Comparison of ENCODE assay signal across 1 cellular context in the genomic region with DNA sequence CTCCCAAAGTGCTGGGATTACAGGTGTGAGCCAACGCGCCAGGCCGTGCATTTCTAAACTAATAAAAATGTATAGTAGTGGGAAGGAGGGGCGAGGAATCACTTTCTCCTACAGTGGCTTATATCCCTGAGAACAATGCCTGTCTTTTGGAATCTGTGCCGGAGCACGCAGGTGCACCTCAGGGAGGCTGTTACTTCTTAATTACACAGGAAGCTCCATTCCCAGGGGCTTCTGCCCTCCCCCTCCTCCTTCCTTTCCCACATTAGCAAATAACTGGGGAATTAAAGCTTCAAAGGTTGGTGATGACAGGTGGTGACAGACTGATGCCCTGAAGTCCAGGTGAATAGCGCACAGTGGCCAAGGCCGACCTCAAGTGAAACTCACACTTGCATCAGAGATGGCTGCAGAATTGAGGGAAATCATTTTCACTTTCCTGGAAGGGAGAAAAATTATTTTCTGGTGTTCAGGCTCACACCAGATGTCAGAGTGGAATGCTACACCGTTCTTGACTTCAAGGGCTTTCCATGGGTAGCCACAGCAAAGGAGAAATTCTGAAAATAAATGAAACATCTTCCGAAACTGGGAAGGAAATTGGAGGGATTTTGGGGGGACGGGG.
TF ChIP-seq lines count a peak whose summit lies in the region.

No MANE protein-coding gene starts in this region.

TF ChIP-seq in GM23338, 12 proteins besides CTCF, POLR2A, EP300 and RAD21 (continued from another document):
- TF ChIP-seq, protein P1, sequence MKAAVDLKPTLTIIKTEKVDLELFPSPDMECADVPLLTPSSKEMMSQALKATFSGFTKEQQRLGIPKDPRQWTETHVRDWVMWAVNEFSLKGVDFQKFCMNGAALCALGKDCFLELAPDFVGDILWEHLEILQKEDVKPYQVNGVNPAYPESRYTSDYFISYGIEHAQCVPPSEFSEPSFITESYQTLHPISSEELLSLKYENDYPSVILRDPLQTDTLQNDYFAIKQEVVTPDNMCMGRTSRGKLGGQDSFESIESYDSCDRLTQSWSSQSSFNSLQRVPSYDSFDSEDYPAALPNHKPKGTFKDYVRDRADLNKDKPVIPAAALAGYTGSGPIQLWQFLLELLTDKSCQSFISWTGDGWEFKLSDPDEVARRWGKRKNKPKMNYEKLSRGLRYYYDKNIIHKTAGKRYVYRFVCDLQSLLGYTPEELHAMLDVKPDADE (IDR thresholded peaks at IDR 0.05), result no peak
- TF ChIP-seq ZNF331 (CRISPR knock-in tag; IDR thresholded peaks at IDR 0.05; ENCODE audit: low read depth) (no peak), POLR2AphosphoS5 (IDR thresholded peaks at IDR 0.05; ENCODE audit: low read depth) (no peak), ZNF114 (CRISPR knock-in tag; IDR thresholded peaks at IDR 0.05) (no peak), CREB1 (CRISPR knock-in tag; IDR thresholded peaks at IDR 0.05; ENCODE audit: low read depth) (no peak), EZH2phosphoT487 (IDR thresholded peaks at IDR 0.05; ENCODE audit: unreplicated experiment) (no peak), NANOG (IDR thresholded peaks at IDR 0.05; ENCODE audit: borderline replicate concordance) (no peak), EZH2 (IDR thresholded peaks at IDR 0.05; ENCODE audit: low read depth, unreplicated experiment) (no peak), ZNF462 (CRISPR knock-in tag; IDR thresholded peaks at IDR 0.05) (no peak), JUNB (IDR thresholded peaks at IDR 0.05; ENCODE audit: unreplicated experiment) (no peak), STAT1 (IDR thresholded peaks at IDR 0.05; ENCODE audit: unreplicated experiment) (no peak)
